Comparison of ENCODE assay signal across 11 cellular contexts in the genomic region with DNA sequence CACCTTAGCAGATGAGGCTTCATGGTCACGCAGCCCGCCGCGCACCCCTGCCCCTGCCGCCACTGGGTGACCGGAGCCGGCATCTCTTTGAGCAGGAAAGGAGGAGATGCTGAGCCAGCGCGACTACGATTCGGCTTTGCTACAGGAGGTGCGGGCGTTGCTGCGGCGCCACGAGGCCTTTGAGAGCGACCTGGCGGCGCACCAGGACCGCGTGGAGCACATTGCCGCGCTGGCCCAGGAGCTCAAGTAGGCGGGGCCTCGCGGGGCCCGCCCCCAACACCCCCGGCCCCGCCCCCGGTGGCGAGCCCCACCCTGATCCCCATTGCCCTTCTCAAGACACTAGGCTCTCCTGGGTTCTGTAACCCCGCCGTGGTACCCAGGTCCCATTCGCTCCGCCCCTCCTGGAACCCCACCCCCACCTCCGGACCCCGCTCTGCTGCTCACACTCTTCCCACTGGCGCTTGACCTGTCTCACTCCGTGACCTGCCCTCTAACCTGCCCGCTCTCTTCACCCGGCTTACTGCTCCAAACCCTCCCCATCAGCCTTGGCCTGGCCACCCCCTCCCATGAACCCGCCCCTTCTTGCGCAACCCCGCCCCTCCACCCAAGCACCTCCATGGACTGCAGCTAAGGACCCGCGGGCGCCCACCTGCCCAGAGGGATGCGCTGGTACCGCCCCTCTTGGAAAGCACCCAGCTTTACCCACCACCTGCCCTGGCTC. TPM values are rescaled to one million over a fixed set of nuclear protein-coding genes. Genes with fewer than 3 reads are reported as not detected.
DNase-seq lines count a peak whose midpoint lies in the region; ATAC-seq and TF ChIP-seq lines count a peak whose summit lies in the region.
"Had no signal": no experiment of that assay in that cellular context is flagged by ENCODE, and none has a peak within 500 bp of the region (broad histone marks: within the 10 kb centered on the region; RNA-seq: fewer than 3 reads in every experiment).

No MANE protein-coding gene starts in this region.

- WGBS in GM23248 (ENCODE audit: low coverage in 1 of 2, low lambda C conversion rate in 2 of 2, missing lambda C conversion rate in 2 of 2), 2 experiments: 23 to 35% methylated on average over 23 to 35 of the region's 49 CpGs
- WGBS in endodermal cell (ENCODE audit: insufficient coverage in 1 of 2, insufficient read length in 1 of 2), 2 experiments: 95% methylated on average over 16 to 45 of the region's 49 CpGs

- no peaks in the 10 kb centered on the region for H3K36me3 ChIP-seq in GM23248 (ENCODE audit: low read depth)
- no peaks in the 10 kb centered on the region for H3K36me3 ChIP-seq in endodermal cell (ENCODE audit: control insufficient read depth, insufficient read depth, low read length)
- H3K36me3 ChIP-seq: breast epithelium had no signal

- DNase-seq in GM23248 (peak; percentile 59), fibroblast of mammary gland (ENCODE audit: low read depth) (peak; percentile 10), GM13977 (ENCODE audit: low spot score) (no peak), endodermal cell (no peak), NCI-H2081 treated with DMSO at 0.1 percent for 48 hours (lab: John Stamatoyannopoulos, UW) (no peak)
- DNase-seq in activated CD8-positive, alpha-beta T cell treated with anti-CD3 and anti-CD28 coated beads for 36 hours: peak; percentile 36
- DNase-seq in stimulated activated CD4-positive, alpha-beta T cell treated with anti-CD3 and anti-CD28 coated beads, Interleukin-2, amount 100 ng/mL, for 24 hours: peak; percentile 36 to 46

- no peaks in the 10 kb centered on the region for H3K79me2 ChIP-seq in GM23248 (ENCODE audit: insufficient read depth)

- no peaks in the 10 kb centered on the region for H3K9me2 ChIP-seq in GM23248 (ENCODE audit: insufficient read depth)

- peak; percentile 82 for ATAC-seq in activated CD8-positive, alpha-beta T cell treated with anti-CD3 and anti-CD28 coated beads for 36 hours
- ATAC-seq in HG03571 (IDR thresholded peaks at IDR 0.05; ENCODE audit: unreplicated experiment): no peak

- no peak overlapping the region for H3K4me2 ChIP-seq in GM23248 (ENCODE audit: unreplicated experiment)

- H3K27ac Mint-ChIP-seq in activated CD8-positive, alpha-beta T cell treated with anti-CD3 and anti-CD28 coated beads for 36 hours: no peak overlapping the region
- H3K27ac Mint-ChIP-seq in endodermal cell: no peak overlapping the region

- H3F3A ChIP-seq in GM23248 (ENCODE audit: insufficient read depth): no peaks in the 10 kb centered on the region

- H2AFZ ChIP-seq in GM23248: peak overlapping the region; percentile 29; the same call in 1 of the 2 replicates

- H3K27me3 Mint-ChIP-seq in activated CD8-positive, alpha-beta T cell treated with anti-CD3 and anti-CD28 coated beads for 36 hours: peaks cover 9% of the 10 kb centered on the region
- H3K27me3 Mint-ChIP-seq in endodermal cell (ENCODE audit: insufficient read depth): peaks cover 13% of the 10 kb centered on the region

- in situ Hi-C loops in GM23248 (cut with MboI): no loop called here
- in situ Hi-C loops in GM13977 (cut with MboI; ENCODE audit: low pct_unique_long_range_greater_than_20kb, low sequenced_read_pairs, unreplicated experiment): loop anchor here (25.0 kb wide), 1 partner anchor 278 kb away; a partner anchor contains a TSS

- intact Hi-C loops in activated CD8-positive, alpha-beta T cell treated with anti-CD3 and anti-CD28 coated beads for 36 hours (cut with micrococcal nuclease): no loop called here

- H3K4me1 ChIP-seq in GM23248 (ENCODE audit: insufficient read depth) (no peaks in the 10 kb centered on the region), endodermal cell (ENCODE audit: control insufficient read depth, insufficient read depth, low read length) (no peaks in the 10 kb centered on the region)
- H3K4me1 ChIP-seq: breast epithelium had no signal

- H3K9me3 ChIP-seq in GM23248 (ENCODE audit: low read depth) (no peaks in the 10 kb centered on the region), endodermal cell (ENCODE audit: control insufficient read depth, low read length) (no peaks in the 10 kb centered on the region)
- H3K9me3 ChIP-seq: breast epithelium, heart right ventricle had no signal

- no peaks in the 10 kb centered on the region for H3K36me3 Mint-ChIP-seq in activated CD8-positive, alpha-beta T cell treated with anti-CD3 and anti-CD28 coated beads for 36 hours (ENCODE audit: low read depth)
- no peaks in the 10 kb centered on the region for H3K36me3 Mint-ChIP-seq in endodermal cell (ENCODE audit: low read depth)

- CTCF ChIA-PET in activated CD8-positive, alpha-beta T cell treated with anti-CD3 and anti-CD28 coated beads for 36 hours (lab: Charles Lee): interaction anchor here (1.4 to 2.5 kb wide), 2 partner anchors 13 to 119 kb away, joined by 5 to 6 read pairs; a partner anchor contains a TSS

- H3K9ac ChIP-seq in GM23248: no peak overlapping the region
- no peak overlapping the region for H3K9ac ChIP-seq in endodermal cell (ENCODE audit: extremely low read depth, low read length, poor library complexity, severe bottlenecking)

- H3K27ac ChIP-seq in GM23248 (no peak overlapping the region), endodermal cell (ENCODE audit: low read depth, low read length) (no peak overlapping the region)
- H3K27ac ChIP-seq: heart right ventricle had no signal

- H3K4me3 Mint-ChIP-seq in activated CD8-positive, alpha-beta T cell treated with anti-CD3 and anti-CD28 coated beads for 36 hours: no peak overlapping the region
- no peak overlapping the region for H3K4me3 Mint-ChIP-seq in endodermal cell

- H3K27me3 ChIP-seq in GM23248 (replicated peaks; ENCODE audit: insufficient read depth) (peaks cover 9% of the 10 kb centered on the region), endodermal cell (ENCODE audit: control insufficient read depth, insufficient read depth, low read length, poor library complexity, severe bottlenecking) (no peaks in the 10 kb centered on the region)

- H3K4me3 ChIP-seq in GM23248: no peak overlapping the region
- H3K4me3 ChIP-seq in fibroblast of mammary gland (ENCODE audit: control insufficient read depth, low read depth, low read length): no peak overlapping the region
- no peak overlapping the region for H3K4me3 ChIP-seq in endodermal cell (ENCODE audit: low read length)

- peaks cover 3% of the 10 kb centered on the region for H3K4me1 Mint-ChIP-seq in activated CD8-positive, alpha-beta T cell treated with anti-CD3 and anti-CD28 coated beads for 36 hours (ENCODE audit: low read depth)
- H3K4me1 Mint-ChIP-seq in endodermal cell: no peaks in the 10 kb centered on the region

- no peaks in the 10 kb centered on the region for H4K20me1 ChIP-seq in GM23248 (ENCODE audit: insufficient read depth)

- no peaks in the 10 kb centered on the region for H3K9me3 Mint-ChIP-seq in activated CD8-positive, alpha-beta T cell treated with anti-CD3 and anti-CD28 coated beads for 36 hours
- no peaks in the 10 kb centered on the region for H3K9me3 Mint-ChIP-seq in endodermal cell

- POLR2A ChIA-PET in activated CD8-positive, alpha-beta T cell treated with anti-CD3 and anti-CD28 coated beads for 36 hours (lab: Charles Lee): interaction anchor here (0.9 kb wide), 1 partner anchor 14 kb away, joined by 3 read pairs; a partner anchor contains a TSS

- no peak for TF ChIP-seq CTCF in activated CD8-positive, alpha-beta T cell treated with anti-CD3 and anti-CD28 coated beads for 36 hours (IDR thresholded peaks at IDR 0.05)
- no peak for TF ChIP-seq CTCF in fibroblast of mammary gland (conservative IDR thresholded peaks at IDR 0.05; ENCODE audit: control insufficient read depth, insufficient read depth, low read depth, low read length)
- TF ChIP-seq CTCF in GM13977 (IDR thresholded peaks at IDR 0.05; ENCODE audit: extremely low read depth, insufficient read depth, missing control alignments): no peak
- no peak for TF ChIP-seq CTCF in endodermal cell (conservative IDR thresholded peaks at IDR 0.05)

RNA-seq across cellular contexts. Expression of a gene that starts 9.1 kb away (rescaled TPM):
- 67.7 and 72.6 TPM in 2 replicates for total RNA-seq in GM23248 (2014; rRNA removed; shearing (Covaris generic))
- 53.6 and 59.2 TPM in 2 replicates for polyA plus RNA-seq in GM23248 (2016; fragmentation: Nextera tagmentation; extraction: Ambion mirVana)
- 1 to 10 TPM in 1 of 2 experiments, under 1 TPM in 1; 0.68 to 1.3 TPM for total RNA-seq in activated CD8-positive, alpha-beta T cell treated with anti-CD3 and anti-CD28 coated beads for 36 hours
- total RNA-seq in endodermal cell: 10 to 100 TPM in 1 of 2 donors, 1 to 10 TPM in 1; 5.0 to 18.6 TPM
- 8.6 TPM for polyA plus RNA-seq in endodermal cell (2013, experiment 1 of 2)
- 7.7 TPM for polyA plus RNA-seq in endodermal cell (2013, experiment 2 of 2)
- total RNA-seq: osteocyte had no signal

RNA-seq across cellular contexts. Expression of a gene that starts 12.6 kb away (rescaled TPM):
- not detected in 2 replicates for total RNA-seq in GM23248 (2014; rRNA removed; shearing (Covaris generic))
- polyA plus RNA-seq in GM23248 (2016; fragmentation: Nextera tagmentation; extraction: Ambion mirVana): not detected in 2 replicates
- total RNA-seq in activated CD8-positive, alpha-beta T cell treated with anti-CD3 and anti-CD28 coated beads for 36 hours: under 1 TPM in 1 of 2 experiments, not detected in 1; 0.14 TPM
- total RNA-seq in endodermal cell: 1 to 10 TPM; 1.7 to 5.3 TPM
- 11.3 TPM for polyA plus RNA-seq in endodermal cell (2013, experiment 1 of 2)
- 10.7 TPM for polyA plus RNA-seq in endodermal cell (2013, experiment 2 of 2)

RNA-seq across cellular contexts. Expression of a gene that starts 13.5 kb away (rescaled TPM):
- 20.8 and 27.3 TPM in 2 replicates for total RNA-seq in GM23248 (2014; rRNA removed; shearing (Covaris generic))
- 22.3 and 23.5 TPM in 2 replicates for polyA plus RNA-seq in GM23248 (2016; fragmentation: Nextera tagmentation; extraction: Ambion mirVana)
- 10 to 100 TPM; 13.2 to 14.0 TPM for total RNA-seq in activated CD8-positive, alpha-beta T cell treated with anti-CD3 and anti-CD28 coated beads for 36 hours
- total RNA-seq in endodermal cell: 10 to 100 TPM; 10.6 to 11.7 TPM
- 7.0 TPM for polyA plus RNA-seq in endodermal cell (2013, experiment 1 of 2)
- 7.0 TPM for polyA plus RNA-seq in endodermal cell (2013, experiment 2 of 2)

RNA-seq across cellular contexts. Expression of a gene that starts 33.6 kb away (rescaled TPM):
- total RNA-seq in GM23248 (2014; rRNA removed; shearing (Covaris generic)): 0.11 and 0.13 TPM in 2 replicates
- 0.39 and 0.40 TPM in 2 replicates for polyA plus RNA-seq in GM23248 (2016; fragmentation: Nextera tagmentation; extraction: Ambion mirVana)
- total RNA-seq in activated CD8-positive, alpha-beta T cell treated with anti-CD3 and anti-CD28 coated beads for 36 hours: under 1 TPM; 0.14 to 0.27 TPM
- total RNA-seq in endodermal cell: 1 to 10 TPM in 1 of 2 donors, under 1 TPM in 1; 0.84 to 1.5 TPM
- 0.25 TPM for polyA plus RNA-seq in endodermal cell (2013, experiment 1 of 2)
- polyA plus RNA-seq in endodermal cell (2013, experiment 2 of 2): 0.29 TPM

RNA-seq across cellular contexts. Expression of a gene that starts 33.7 kb away (rescaled TPM):
- total RNA-seq in GM23248 (2014; rRNA removed; shearing (Covaris generic)): 28.0 and 29.5 TPM in 2 replicates
- 44.1 and 44.2 TPM in 2 replicates for polyA plus RNA-seq in GM23248 (2016; fragmentation: Nextera tagmentation; extraction: Ambion mirVana)
- total RNA-seq in activated CD8-positive, alpha-beta T cell treated with anti-CD3 and anti-CD28 coated beads for 36 hours: 10 to 100 TPM; 22.0 to 25.6 TPM
- total RNA-seq in endodermal cell: 10 to 100 TPM; 62.9 to 64.7 TPM
- polyA plus RNA-seq in endodermal cell (2013, experiment 1 of 2): 58.9 TPM
- 51.7 TPM for polyA plus RNA-seq in endodermal cell (2013, experiment 2 of 2)

Comparison
In these comparisons a context has a peak if more than half of its experiments do, and no peak if none do; other contexts are left out.
1. DNase-seq: peak in GM23248 (single experiment), activated CD8-positive, alpha-beta T cell treated with anti-CD3 and anti-CD28 coated beads for 36 hours (single experiment), fibroblast of mammary gland (single experiment) and stimulated activated CD4-positive, alpha-beta T cell treated with anti-CD3 and anti-CD28 coated beads, Interleukin-2, amount 100 ng/mL, for 24 hours (2 of 2); none in GM13977 (single experiment), endodermal cell (single experiment) and NCI-H2081 treated with DMSO at 0.1 percent for 48 hours (single experiment).